In genomic region chr10:89029785-89030437, GRCh38 we compare ENCODE assay signal across 8 cellular contexts. TPM values are rescaled to one million over a fixed set of nuclear protein-coding genes. Genes with fewer than 3 reads are reported as not detected.
DNase-seq lines count a peak whose midpoint lies in the region; ATAC-seq and TF ChIP-seq lines count a peak whose summit lies in the region.

No MANE protein-coding gene starts in this region.

- H3K27me3 Mint-ChIP-seq in CD14-positive monocyte (ENCODE audit: low read depth in 3 of 3) = peaks cover 0 to 5% (median 4%) of the 10 kb centered on the region in 3 donors
- H3K27me3 Mint-ChIP-seq in activated CD8-positive, alpha-beta memory T cell treated with anti-CD3 and anti-CD28 coated beads, Interleukin-2, amount 10 ng/mL, durations not matched to agents 7 days and 5 days = no peaks in the 10 kb centered on the region

- H3K9me3 ChIP-seq in mucosa of descending colon = no peaks in the 10 kb centered on the region

- H3K4me1 Mint-ChIP-seq in CD14-positive monocyte = peaks cover 38% of the 10 kb centered on the region
- H3K4me1 Mint-ChIP-seq in activated CD8-positive, alpha-beta memory T cell treated with anti-CD3 and anti-CD28 coated beads, Interleukin-2, amount 10 ng/mL, durations not matched to agents 7 days and 5 days = peaks cover 22% of the 10 kb centered on the region

- CTCF ChIA-PET in activated CD8-positive, alpha-beta memory T cell treated with anti-CD3 and anti-CD28 coated beads, Interleukin-2, amount 10 ng/mL, durations not matched to agents 7 days and 5 days (lab: Charles Lee) = interaction anchor here (0.6 to 4.6 kb wide), 48 partner anchors 8 to 305 kb away, joined by 3 to 56 read pairs (median 4); partner anchors contain the start of genes CH25H and FAS

- peak; percentile 55 for ATAC-seq in HG02938 (IDR thresholded peaks at IDR 0.05; ENCODE audit: unreplicated experiment)
- peak; percentile 72 for ATAC-seq in activated CD8-positive, alpha-beta memory T cell treated with anti-CD3 and anti-CD28 coated beads, Interleukin-2, amount 10 ng/mL, durations not matched to agents 7 days and 5 days
- ATAC-seq in mucosa of descending colon = peak; percentile 85
- ATAC-seq in GM21367 (IDR thresholded peaks at IDR 0.05; ENCODE audit: unreplicated experiment) = no peak

- intact Hi-C loops in CD14-positive monocyte (cut with micrococcal nuclease) (loop anchor here (2.0 to 10.0 kb wide), 6 partner anchors 38 to 185 kb away; partner anchors contain the start of gene FAS (in 1 of the 2)), mucosa of descending colon (cut with DNase I, micrococcal nuclease) (loop anchor here (5.0 kb wide), 1 partner anchor 187 kb away; no protein-coding TSS in a partner anchor)

- H3K4me3 ChIP-seq in mucosa of descending colon = no peak overlapping the region

- no peak overlapping the region for H3K4me3 Mint-ChIP-seq in CD14-positive monocyte
- no peak overlapping the region for H3K4me3 Mint-ChIP-seq in activated CD8-positive, alpha-beta memory T cell treated with anti-CD3 and anti-CD28 coated beads, Interleukin-2, amount 10 ng/mL, durations not matched to agents 7 days and 5 days

- peaks cover 6% of the 10 kb centered on the region for H3K4me1 ChIP-seq in mucosa of descending colon (ENCODE audit: low read depth)

- TF ChIP-seq CTCF in CD14-positive monocyte (IDR thresholded peaks at IDR 0.05) (peak; percentile 92), mucosa of descending colon (IDR thresholded peaks at IDR 0.05) (peak; percentile 81)

- DNase-seq in CD14-positive monocyte (ENCODE audit: low spot score) (peak; percentile 58), NOMO-1 (lab: John Stamatoyannopoulos, UW; ENCODE audit: unreplicated experiment in 2 of 2) (peak; percentile 52 to 66), epidermal melanocyte (ENCODE audit: insufficient read length, low spot score) (peak; percentile 44), mucosa of descending colon (peak; percentile 55 to 78 (median 58))
- peak; percentile 80 for DNase-seq in activated CD8-positive, alpha-beta memory T cell treated with anti-CD3 and anti-CD28 coated beads, Interleukin-2, amount 10 ng/mL, durations not matched to agents 7 days and 5 days
- DNase-seq in stimulated activated CD8-positive, alpha-beta memory T cell treated with anti-CD3 and anti-CD28 coated beads, Interleukin-4, amount 100 ng/mL, for 1 hour (ENCODE audit: low read depth in 2 of 2, low spot score in 1 of 2) = peak; percentile 23 to 40

- H3K36me3 Mint-ChIP-seq in CD14-positive monocyte = peaks cover 17 to 25% of the 10 kb centered on the region in 2 donors
- peaks cover 7% of the 10 kb centered on the region for H3K36me3 Mint-ChIP-seq in activated CD8-positive, alpha-beta memory T cell treated with anti-CD3 and anti-CD28 coated beads, Interleukin-2, amount 10 ng/mL, durations not matched to agents 7 days and 5 days

- peak overlapping the region in 4 of 7 donors; percentile 6 to 79 (median 40) for H3K27ac Mint-ChIP-seq in CD14-positive monocyte
- no peak overlapping the region for H3K27ac Mint-ChIP-seq in activated CD8-positive, alpha-beta memory T cell treated with anti-CD3 and anti-CD28 coated beads, Interleukin-2, amount 10 ng/mL, durations not matched to agents 7 days and 5 days

- no peaks in the 10 kb centered on the region for H3K36me3 ChIP-seq in mucosa of descending colon (ENCODE audit: low read depth)

- peaks cover 0 to 2% (median 0%) of the 10 kb centered on the region in 7 donors for H3K9me3 Mint-ChIP-seq in CD14-positive monocyte
- no peaks in the 10 kb centered on the region for H3K9me3 Mint-ChIP-seq in activated CD8-positive, alpha-beta memory T cell treated with anti-CD3 and anti-CD28 coated beads, Interleukin-2, amount 10 ng/mL, durations not matched to agents 7 days and 5 days (ENCODE audit: low read depth)

RNA-seq across cellular contexts. Expression of gene FAS, which starts 39.3 kb away (rescaled TPM):
- polyA plus RNA-seq in CD14-positive monocyte = 10 to 100 TPM; 27.9 to 28.9 TPM
- total RNA-seq in activated CD8-positive, alpha-beta memory T cell treated with anti-CD3 and anti-CD28 coated beads, Interleukin-2, amount 10 ng/mL, durations not matched to agents 7 days and 5 days = 10 to 100 TPM; 73.7 to 75.4 TPM
- total RNA-seq in mucosa of descending colon = 10 to 100 TPM; 31.8 to 51.0 (median 50.8) TPM
